1 cellular context compared by ENCODE assay signal in the genomic region with DNA sequence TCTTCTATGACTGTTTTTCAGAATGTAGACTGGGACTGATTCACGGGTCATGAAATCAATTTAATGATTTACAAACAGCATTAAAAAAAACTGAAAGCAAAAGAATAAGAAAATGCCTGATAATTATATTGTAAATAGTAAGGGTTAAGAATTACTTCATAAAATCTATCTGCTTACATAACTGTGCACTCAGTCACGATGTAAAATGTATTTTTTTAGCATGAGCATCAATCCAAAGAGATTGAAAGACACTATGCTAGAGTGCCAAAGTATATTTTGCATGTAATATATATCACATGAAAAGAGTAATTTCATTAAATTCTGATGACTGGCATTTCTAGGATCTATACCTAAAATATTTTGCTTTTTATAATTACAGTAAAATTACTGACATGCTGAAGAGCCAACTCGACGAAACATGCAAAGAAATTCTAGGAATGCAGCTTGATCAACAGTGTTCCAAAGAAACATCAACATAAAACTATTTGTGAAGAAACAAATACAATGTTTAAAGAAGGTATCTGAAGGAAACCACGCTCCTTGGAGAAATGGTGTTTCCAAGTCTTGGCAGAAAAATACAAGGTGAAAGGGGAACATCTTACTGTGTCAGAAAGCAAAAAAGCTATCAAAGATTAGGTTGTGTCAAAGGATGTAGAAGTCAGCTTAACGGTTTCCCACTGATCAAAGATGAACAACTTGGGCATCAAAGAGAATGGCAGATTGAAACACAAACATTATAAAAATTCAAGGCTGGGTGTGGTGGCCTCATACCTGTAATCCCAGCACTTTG.
TF ChIP-seq lines count a peak whose summit lies in the region.

No MANE protein-coding gene starts in this region.

TF ChIP-seq in GM23338, 12 proteins besides CTCF, POLR2A, EP300 and RAD21 (continued from another document):
- TF ChIP-seq, protein P1, sequence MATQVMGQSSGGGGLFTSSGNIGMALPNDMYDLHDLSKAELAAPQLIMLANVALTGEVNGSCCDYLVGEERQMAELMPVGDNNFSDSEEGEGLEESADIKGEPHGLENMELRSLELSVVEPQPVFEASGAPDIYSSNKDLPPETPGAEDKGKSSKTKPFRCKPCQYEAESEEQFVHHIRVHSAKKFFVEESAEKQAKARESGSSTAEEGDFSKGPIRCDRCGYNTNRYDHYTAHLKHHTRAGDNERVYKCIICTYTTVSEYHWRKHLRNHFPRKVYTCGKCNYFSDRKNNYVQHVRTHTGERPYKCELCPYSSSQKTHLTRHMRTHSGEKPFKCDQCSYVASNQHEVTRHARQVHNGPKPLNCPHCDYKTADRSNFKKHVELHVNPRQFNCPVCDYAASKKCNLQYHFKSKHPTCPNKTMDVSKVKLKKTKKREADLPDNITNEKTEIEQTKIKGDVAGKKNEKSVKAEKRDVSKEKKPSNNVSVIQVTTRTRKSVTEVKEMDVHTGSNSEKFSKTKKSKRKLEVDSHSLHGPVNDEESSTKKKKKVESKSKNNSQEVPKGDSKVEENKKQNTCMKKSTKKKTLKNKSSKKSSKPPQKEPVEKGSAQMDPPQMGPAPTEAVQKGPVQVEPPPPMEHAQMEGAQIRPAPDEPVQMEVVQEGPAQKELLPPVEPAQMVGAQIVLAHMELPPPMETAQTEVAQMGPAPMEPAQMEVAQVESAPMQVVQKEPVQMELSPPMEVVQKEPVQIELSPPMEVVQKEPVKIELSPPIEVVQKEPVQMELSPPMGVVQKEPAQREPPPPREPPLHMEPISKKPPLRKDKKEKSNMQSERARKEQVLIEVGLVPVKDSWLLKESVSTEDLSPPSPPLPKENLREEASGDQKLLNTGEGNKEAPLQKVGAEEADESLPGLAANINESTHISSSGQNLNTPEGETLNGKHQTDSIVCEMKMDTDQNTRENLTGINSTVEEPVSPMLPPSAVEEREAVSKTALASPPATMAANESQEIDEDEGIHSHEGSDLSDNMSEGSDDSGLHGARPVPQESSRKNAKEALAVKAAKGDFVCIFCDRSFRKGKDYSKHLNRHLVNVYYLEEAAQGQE (IDR thresholded peaks at IDR 0.05; ENCODE audit: unreplicated experiment) = no peak
- TF ChIP-seq EZH2phosphoT487 (IDR thresholded peaks at IDR 0.05; ENCODE audit: unreplicated experiment) (no peak), STAT1 (IDR thresholded peaks at IDR 0.05; ENCODE audit: unreplicated experiment) (no peak), POLR2AphosphoS5 (IDR thresholded peaks at IDR 0.05; ENCODE audit: low read depth) (no peak), NANOG (IDR thresholded peaks at IDR 0.05; ENCODE audit: borderline replicate concordance) (no peak), JUNB (IDR thresholded peaks at IDR 0.05; ENCODE audit: unreplicated experiment) (no peak), ZNF114 (CRISPR knock-in tag; IDR thresholded peaks at IDR 0.05) (no peak)
- TF ChIP-seq, protein P2, sequence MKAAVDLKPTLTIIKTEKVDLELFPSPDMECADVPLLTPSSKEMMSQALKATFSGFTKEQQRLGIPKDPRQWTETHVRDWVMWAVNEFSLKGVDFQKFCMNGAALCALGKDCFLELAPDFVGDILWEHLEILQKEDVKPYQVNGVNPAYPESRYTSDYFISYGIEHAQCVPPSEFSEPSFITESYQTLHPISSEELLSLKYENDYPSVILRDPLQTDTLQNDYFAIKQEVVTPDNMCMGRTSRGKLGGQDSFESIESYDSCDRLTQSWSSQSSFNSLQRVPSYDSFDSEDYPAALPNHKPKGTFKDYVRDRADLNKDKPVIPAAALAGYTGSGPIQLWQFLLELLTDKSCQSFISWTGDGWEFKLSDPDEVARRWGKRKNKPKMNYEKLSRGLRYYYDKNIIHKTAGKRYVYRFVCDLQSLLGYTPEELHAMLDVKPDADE (IDR thresholded peaks at IDR 0.05) = no peak
